Comparison of ENCODE assay signal across 19 cellular contexts in the genomic region with DNA sequence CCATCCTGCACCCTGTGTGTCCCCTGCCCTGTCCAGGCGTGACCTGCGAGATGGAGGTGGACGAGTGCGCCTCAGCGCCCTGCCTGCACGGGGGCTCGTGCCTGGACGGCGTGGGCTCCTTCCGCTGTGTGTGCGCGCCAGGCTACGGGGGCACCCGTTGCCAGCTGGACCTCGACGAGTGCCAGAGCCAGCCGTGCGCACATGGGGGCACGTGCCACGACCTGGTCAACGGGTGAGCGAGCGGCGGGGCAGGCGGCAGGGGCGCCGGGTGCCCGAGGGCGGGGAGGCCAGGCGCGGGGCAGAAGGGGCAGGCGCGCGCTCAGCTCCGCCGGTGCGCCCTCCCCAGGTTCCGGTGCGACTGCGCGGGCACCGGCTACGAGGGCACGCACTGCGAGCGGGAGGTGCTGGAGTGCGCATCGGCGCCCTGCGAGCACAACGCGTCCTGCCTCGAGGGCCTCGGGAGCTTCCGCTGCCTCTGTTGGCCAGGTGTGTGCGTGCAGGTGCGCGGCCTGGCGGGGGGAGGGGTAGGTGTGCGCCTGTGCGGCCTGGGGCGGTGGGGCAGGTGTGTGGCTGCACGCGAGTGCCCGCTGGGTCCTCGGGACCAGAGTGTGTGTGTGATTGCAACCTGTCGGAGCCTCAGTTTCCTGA. TPM values are rescaled to one million over a fixed set of nuclear protein-coding genes. Genes with fewer than 3 reads are reported as not detected.
DNase-seq lines count a peak whose midpoint lies in the region; ATAC-seq and TF ChIP-seq lines count a peak whose summit lies in the region.
"Had no signal": no experiment of that assay in that cellular context is flagged by ENCODE, and none has a peak within 500 bp of the region (broad histone marks: within the 10 kb centered on the region; RNA-seq: fewer than 3 reads in every experiment).

No MANE protein-coding gene starts in this region.

- H3K4me3 ChIP-seq in NT2/D1 (ENCODE audit: insufficient read length, low read depth): no peak overlapping the region
- H3K4me3 ChIP-seq in neuronal stem cell (ENCODE audit: low read length in 2 of 2): no peak overlapping the region
- H3K4me3 ChIP-seq: A549 had no signal

- H3K4ac ChIP-seq in neuronal stem cell (ENCODE audit: low read length): no peak overlapping the region

- H3K36me3 ChIP-seq in NT2/D1 (ENCODE audit: insufficient read depth, insufficient read length, low read length): peaks cover 22% of the 10 kb centered on the region
- H3K36me3 ChIP-seq in neuronal stem cell (replicated peaks in 1 of 2; ENCODE audit: control insufficient read depth in 2 of 2, insufficient read depth in 2 of 2, low read length in 2 of 2): peaks cover 48 to 92% of the 10 kb centered on the region in 2 donors

- peak overlapping the region; percentile 59 for H3K18ac ChIP-seq in neuronal stem cell (ENCODE audit: low read length)

- intact Hi-C loops in activated CD4-positive, alpha-beta T cell treated with anti-CD3 and anti-CD28 coated beads, Interleukin-2, amount 10 ng/mL, durations not matched to agents 24 days and 14 days (cut with micrococcal nuclease): no loop called here

- no CpG with 5 or more reads among the region's 67 CpGs for WGBS in neuronal stem cell (ENCODE audit: extremely low coverage in 2 of 2, insufficient read length in 2 of 2, insufficient replicate concordance in 1 of 2), 2 donors

- H3K4me1 ChIP-seq in NT2/D1 (ENCODE audit: insufficient read depth, insufficient read length): peaks cover 32% of the 10 kb centered on the region
- H3K4me1 ChIP-seq in foreskin keratinocyte: no peaks in the 10 kb centered on the region
- peaks cover 32 to 36% of the 10 kb centered on the region in 2 donors for H3K4me1 ChIP-seq in neuronal stem cell (ENCODE audit: control insufficient read depth in 2 of 2, insufficient read depth in 1 of 2, low read depth in 1 of 2, low read length in 2 of 2)

- no peak for TF ChIP-seq CTCF in foreskin keratinocyte (conservative IDR thresholded peaks at IDR 0.05)

- H3K9me3 Mint-ChIP-seq in activated CD4-positive, alpha-beta T cell treated with anti-CD3 and anti-CD28 coated beads, Interleukin-2, amount 10 ng/mL, durations not matched to agents 24 days and 14 days: no peaks in the 10 kb centered on the region
- H3K9me3 Mint-ChIP-seq: CD4-positive, CD25-positive, alpha-beta regulatory T cell had no signal

- H3K9ac ChIP-seq in NT2/D1 (ENCODE audit: insufficient read length, low read depth) (peak overlapping the region; percentile 35), neuronal stem cell (ENCODE audit: low read depth, low read length, poor library complexity) (peak overlapping the region; percentile 79)

- no peak overlapping the region for H3K4me2 ChIP-seq in neuronal stem cell (ENCODE audit: insufficient read depth, low read length, poor library complexity, severe bottlenecking)
- H3K4me2 ChIP-seq: A549 had no signal

- no peak overlapping the region for H3K4me3 Mint-ChIP-seq in activated CD4-positive, alpha-beta T cell treated with anti-CD3 and anti-CD28 coated beads, Interleukin-2, amount 10 ng/mL, durations not matched to agents 24 days and 14 days

- no peaks in the 10 kb centered on the region for H3K27me3 ChIP-seq in NT2/D1 (ENCODE audit: insufficient read depth, insufficient read length)
- H3K27me3 ChIP-seq in foreskin keratinocyte: peaks cover 23% of the 10 kb centered on the region
- H3K27me3 ChIP-seq in neuronal stem cell (ENCODE audit: control insufficient read depth in 3 of 3, insufficient read depth in 3 of 3, low read depth in 1 of 3, low read length in 3 of 3): no peaks in the 10 kb centered on the region

- no peak overlapping the region for H3K27ac Mint-ChIP-seq in activated CD4-positive, alpha-beta T cell treated with anti-CD3 and anti-CD28 coated beads, Interleukin-2, amount 10 ng/mL, durations not matched to agents 24 days and 14 days
- H3K27ac Mint-ChIP-seq: CD4-positive, CD25-positive, alpha-beta regulatory T cell had no signal

- no peak overlapping the region for H2BK15ac ChIP-seq in neuronal stem cell (ENCODE audit: low read length)

- H3K14ac ChIP-seq in neuronal stem cell (ENCODE audit: low read length): peak overlapping the region; percentile 75

- ATAC-seq in foreskin keratinocyte: peak; percentile 9
- ATAC-seq in GM18867 (IDR thresholded peaks at IDR 0.05; ENCODE audit: unreplicated experiment): no peak
- ATAC-seq: Right ventricle myocardium inferior had no signal

- no peaks in the 10 kb centered on the region for H3K36me3 Mint-ChIP-seq in activated CD4-positive, alpha-beta T cell treated with anti-CD3 and anti-CD28 coated beads, Interleukin-2, amount 10 ng/mL, durations not matched to agents 24 days and 14 days (ENCODE audit: low read depth)
- H3K36me3 Mint-ChIP-seq: CD4-positive, CD25-positive, alpha-beta regulatory T cell had no signal

- peak overlapping the region; percentile 68 for H2BK5ac ChIP-seq in neuronal stem cell (ENCODE audit: low read length)

- DNase-seq in COLO668 (lab: John Stamatoyannopoulos, UW; ENCODE audit: unreplicated experiment) (peak; percentile 68), NT2/D1 (ENCODE audit: low read depth, low spot score) (no peak), foreskin keratinocyte (no peak), neuronal stem cell (ENCODE audit: low spot score) (no peak), activated gamma-delta T cell treated with Interleukin-2 at 50 U/mL for 16 hours (no peak)
- DNase-seq in stimulated activated CD4-positive, alpha-beta T cell treated with anti-CD3 and anti-CD28 coated beads, Interleukin-4, amount 100 ng/mL, for 1 hour: no peak
- no peak for DNase-seq in activated CD4-positive, alpha-beta T cell treated with anti-CD3 and anti-CD28 coated beads, Interleukin-2, amount 10 ng/mL, durations not matched to agents 24 days and 14 days
- DNase-seq: CD4-positive, CD25-positive, alpha-beta regulatory T cell; COR-L47; GOT3; NCI-H1694; NCI-H2081; NCI-H446 had no signal

- H3K9me3 ChIP-seq in NT2/D1 (ENCODE audit: insufficient read depth, low read length): no peaks in the 10 kb centered on the region
- H3K9me3 ChIP-seq in neuronal stem cell (replicated peaks in 1 of 2; ENCODE audit: control insufficient read depth in 2 of 2, insufficient read depth in 1 of 2, low read depth in 1 of 2, low read length in 2 of 2): no peaks in the 10 kb centered on the region
- H3K9me3 ChIP-seq: A549 had no signal

- no peak overlapping the region for H3K27ac ChIP-seq in foreskin keratinocyte
- no peak overlapping the region for H3K27ac ChIP-seq in neuronal stem cell (replicated peaks; ENCODE audit: low read length)
- H3K27ac ChIP-seq: A549 had no signal

- H3K27me3 Mint-ChIP-seq in activated CD4-positive, alpha-beta T cell treated with anti-CD3 and anti-CD28 coated beads, Interleukin-2, amount 10 ng/mL, durations not matched to agents 24 days and 14 days: peaks cover 8% of the 10 kb centered on the region

- H2AK5ac ChIP-seq in neuronal stem cell (ENCODE audit: low read depth, low read length): peak overlapping the region; percentile 57

- H4K8ac ChIP-seq in neuronal stem cell (ENCODE audit: low read depth, low read length): peak overlapping the region; percentile 27

- H2BK120ac ChIP-seq in neuronal stem cell (ENCODE audit: low read depth, low read length): no peak overlapping the region

- H3K79me1 ChIP-seq in neuronal stem cell (ENCODE audit: low read depth, low read length): peaks cover 32% of the 10 kb centered on the region

- H2AFZ ChIP-seq in neuronal stem cell (ENCODE audit: low read length): no peak overlapping the region

- peak overlapping the region; percentile 97 for H2BK12ac ChIP-seq in neuronal stem cell (ENCODE audit: low read length)

- peak overlapping the region; percentile 46 for H3K23ac ChIP-seq in neuronal stem cell (ENCODE audit: low read depth, low read length, poor library complexity)

- peak overlapping the region; percentile 99 for H4K91ac ChIP-seq in neuronal stem cell (ENCODE audit: low read depth, low read length, poor library complexity)

- H3K4me1 Mint-ChIP-seq in activated CD4-positive, alpha-beta T cell treated with anti-CD3 and anti-CD28 coated beads, Interleukin-2, amount 10 ng/mL, durations not matched to agents 24 days and 14 days: peaks cover 2% of the 10 kb centered on the region

RNA-seq across cellular contexts. Expression of a gene that starts 10.0 kb away (rescaled TPM):
- total RNA-seq in foreskin keratinocyte: not detected in 2 replicates
- not detected in 2 replicates for polyA plus RNA-seq in foreskin keratinocyte
- polyA plus RNA-seq in neuronal stem cell (2013, experiment 1 of 2): 41.7 TPM
- polyA plus RNA-seq in neuronal stem cell (2013, experiment 2 of 2): 41.7 TPM
- total RNA-seq in activated CD4-positive, alpha-beta T cell treated with anti-CD3 and anti-CD28 coated beads, Interleukin-2, amount 10 ng/mL, durations not matched to agents 24 days and 14 days: not detected in 2 replicates
- total RNA-seq: CD4-positive, CD25-positive, alpha-beta regulatory T cell; MCF 10A; SK-MEL-5 had no signal
- polyA plus RNA-seq: BJ had no signal
